Comparison of ENCODE assay signal across 8 cellular contexts in genomic region chr1:27671964-27672749, GRCh38. TPM values are rescaled to one million over a fixed set of nuclear protein-coding genes. Genes with fewer than 3 reads are reported as not detected.
DNase-seq lines count a peak whose midpoint lies in the region; ATAC-seq and TF ChIP-seq lines count a peak whose summit lies in the region.

Gene IFI6 (minus strand): TSS chr1:27672192. CDS start chr1:27669314, 2,878 bp downstream.

- peak within 1 kb of the TSS; percentile 97 for H3K4me3 Mint-ChIP-seq in natural killer cell
- peak within 1 kb of the TSS; percentile 90 for H3K4me3 Mint-ChIP-seq in stimulated activated naive CD8-positive, alpha-beta T cell treated with anti-CD3 and anti-CD28 coated beads, Interleukin-15, Interleukin-2, amounts not matched to agents 100 ng/mL and 50 ng/mL, for 24 hours

- peak; percentile 83 for ATAC-seq in GM21619 (IDR thresholded peaks at IDR 0.05; ENCODE audit: unreplicated experiment)
- ATAC-seq in natural killer cell, result peak; percentile 91 to 95 (median 91)

- H3K36me3 ChIP-seq in fibroblast of lung (ENCODE audit: control insufficient read depth, insufficient read depth, low read length), result no peaks in the 10 kb centered on the region

- peak within 1 kb of the TSS; percentile 94 for H2AFZ ChIP-seq in fibroblast of lung (ENCODE audit: low read length)

- TF ChIP-seq CTCF in fibroblast of lung (conservative IDR thresholded peaks at IDR 0.05 in 1 of 2, IDR thresholded peaks at IDR 0.05 in 1 of 2; ENCODE audit: low read depth in 1 of 2, low read length in 2 of 2) (peak; percentile 40 to 53), natural killer cell (IDR thresholded peaks at IDR 0.05) (peak; percentile 36)

- peak within 1 kb of the TSS; percentile 41 for H3K9ac ChIP-seq in fibroblast of lung (ENCODE audit: insufficient read depth, low read length)

- H3K27me3 ChIP-seq in fibroblast of lung (ENCODE audit: control insufficient read depth, insufficient read depth, low read length), result no peaks in the 10 kb centered on the region

- peaks cover 28 to 29% of the 10 kb centered on the region in 2 donors for H3K4me1 Mint-ChIP-seq in natural killer cell
- peaks cover 37% of the 10 kb centered on the region for H3K4me1 Mint-ChIP-seq in stimulated activated naive CD8-positive, alpha-beta T cell treated with anti-CD3 and anti-CD28 coated beads, Interleukin-15, Interleukin-2, amounts not matched to agents 100 ng/mL and 50 ng/mL, for 24 hours (ENCODE audit: low read depth)

- peak within 1 kb of the TSS; percentile 62 to 85 (median 68) for H3K4me3 ChIP-seq in fibroblast of lung (replicated peaks in 1 of 4; ENCODE audit: control extremely low read depth in 1 of 4, insufficient read depth in 1 of 4, low read depth in 3 of 4, low read length in 4 of 4)

- no peaks in the 10 kb centered on the region for H3K27me3 Mint-ChIP-seq in natural killer cell (ENCODE audit: low read depth in 2 of 2)
- H3K27me3 Mint-ChIP-seq in stimulated activated naive CD8-positive, alpha-beta T cell treated with anti-CD3 and anti-CD28 coated beads, Interleukin-15, Interleukin-2, amounts not matched to agents 100 ng/mL and 50 ng/mL, for 24 hours, result no peaks in the 10 kb centered on the region

- intact Hi-C loops in natural killer cell (cut with micrococcal nuclease), result loop anchor here (1.0 to 5.0 kb wide), 2 partner anchors 53 to 100 kb away; partner anchors contain the start of genes FAM76A and STX12

- no peaks in the 10 kb centered on the region for H3K9me3 Mint-ChIP-seq in natural killer cell
- no peaks in the 10 kb centered on the region for H3K9me3 Mint-ChIP-seq in stimulated activated naive CD8-positive, alpha-beta T cell treated with anti-CD3 and anti-CD28 coated beads, Interleukin-15, Interleukin-2, amounts not matched to agents 100 ng/mL and 50 ng/mL, for 24 hours

- peaks cover 13% of the 10 kb centered on the region for H3K4me1 ChIP-seq in fibroblast of lung (ENCODE audit: control insufficient read depth, extremely low read depth, insufficient read depth, low read length)

- peak; percentile 99 for DNase-seq in DMS79 (lab: John Stamatoyannopoulos, UW)
- peak; percentile 98 for DNase-seq in Kasumi-1 (lab: John Stamatoyannopoulos, UW)
- peak; percentile 94 for DNase-seq in RKO (ENCODE audit: low spot score)
- DNase-seq in activated T-helper 1 cell treated with anti-CD3 and anti-CD28 coated beads, Interleukin-2, amount 50 U/mL, for 16 hours (ENCODE audit: low read depth in 1 of 2, low spot score in 1 of 2), result peak; percentile 35 to 62
- peak; percentile 95 to 96 for DNase-seq in fibroblast of lung (ENCODE audit: low read depth in 2 of 2)
- DNase-seq in natural killer cell, result peak; percentile 65

- H3K27ac ChIP-seq in fibroblast of lung (ENCODE audit: insufficient read depth, low read length), result peak within 1 kb of the TSS; percentile 64

- H3K36me3 Mint-ChIP-seq in natural killer cell, result no peaks in the 10 kb centered on the region
- peaks cover 4% of the 10 kb centered on the region for H3K36me3 Mint-ChIP-seq in stimulated activated naive CD8-positive, alpha-beta T cell treated with anti-CD3 and anti-CD28 coated beads, Interleukin-15, Interleukin-2, amounts not matched to agents 100 ng/mL and 50 ng/mL, for 24 hours (ENCODE audit: low read depth)

- H4K20me1 ChIP-seq in fibroblast of lung (ENCODE audit: control insufficient read depth, extremely low read depth, insufficient read depth, low read length), result no peaks in the 10 kb centered on the region

- peak within 1 kb of the TSS; percentile 99 for H3K4me2 ChIP-seq in fibroblast of lung (ENCODE audit: extremely low read depth, insufficient read depth, low read length)

- no peaks in the 10 kb centered on the region for H3K79me2 ChIP-seq in fibroblast of lung (ENCODE audit: control insufficient read depth, insufficient read depth, low read length)

- H3K9me3 ChIP-seq in fibroblast of lung (ENCODE audit: control insufficient read depth, insufficient read depth, low read depth, low read length), result no peaks in the 10 kb centered on the region

- peak within 1 kb of the TSS; percentile 87 to 96 for H3K27ac Mint-ChIP-seq in natural killer cell
- H3K27ac Mint-ChIP-seq in stimulated activated naive CD8-positive, alpha-beta T cell treated with anti-CD3 and anti-CD28 coated beads, Interleukin-15, Interleukin-2, amounts not matched to agents 100 ng/mL and 50 ng/mL, for 24 hours, result peak within 1 kb of the TSS; percentile 91

RNA-seq across cellular contexts. Expression of gene IFI6, which starts in this region (rescaled TPM):
- total RNA-seq in fibroblast of lung (64.7 and 68.4 TPM in 2 replicates), natural killer cell (10 to 100 TPM; 26.7 to 36.0 (median 34.8) TPM)
- 14.9 and 43.7 TPM in 2 replicates for polyA plus RNA-seq in fibroblast of lung
- polyA plus RNA-seq in fibroblast of lung (2012), result 47.0 and 126 TPM in 2 replicates
- 5.5 and 11.9 TPM in 2 replicates for polyA minus RNA-seq in fibroblast of lung (ENCODE audit: low replicate concordance)

Comparison
In these comparisons a context has a peak if more than half of its experiments do, and no peak if none do; other contexts are left out.
1. Peak in every context shown above with its lines: DNase-seq, ATAC-seq, H3K4me3 ChIP-seq and H3K27ac ChIP-seq.
2. DNase-seq: peak in every context shown above with its lines; median percentile 99 in DMS79; 98 in Kasumi-1; 96 in fibroblast of lung; 94 in RKO; 65 in natural killer cell; 48 in activated T-helper 1 cell treated with anti-CD3 and anti-CD28 coated beads, Interleukin-2, amount 50 U/mL, for 16 hours.